In the genomic region with DNA sequence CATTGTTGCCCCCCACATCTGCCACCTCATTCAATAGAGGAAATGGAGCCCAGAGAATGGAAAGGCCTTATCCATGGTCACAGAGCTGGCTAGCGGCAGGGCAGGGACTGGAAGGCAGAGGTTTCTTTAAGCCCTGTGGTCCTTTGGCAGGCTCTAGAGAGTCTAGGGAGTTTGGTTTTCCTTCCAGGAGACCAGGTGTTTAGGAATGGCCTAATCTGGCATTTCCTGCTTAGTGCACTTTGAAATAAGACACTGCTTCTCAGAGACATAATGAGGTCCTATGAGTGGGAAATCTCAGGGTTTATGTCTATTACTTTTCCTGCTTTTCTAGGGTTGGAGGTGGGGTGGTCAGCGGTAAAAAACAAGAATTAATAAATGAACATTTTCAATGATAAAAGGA, we compare ENCODE assay signal across 22 cellular contexts. TPM values are rescaled to one million over a fixed set of nuclear protein-coding genes. Genes with fewer than 3 reads are reported as not detected.
DNase-seq lines count a peak whose midpoint lies in the region; ATAC-seq and TF ChIP-seq lines count a peak whose summit lies in the region.
"Had no signal": no experiment of that assay in that cellular context is flagged by ENCODE, and none has a peak within 500 bp of the region (broad histone marks: within the 10 kb centered on the region; RNA-seq: fewer than 3 reads in every experiment).

No MANE protein-coding gene starts in this region.

- peaks cover 20% of the 10 kb centered on the region for H3K9me1 ChIP-seq in IMR-90 (ENCODE audit: insufficient read depth, low read length)

- no peak overlapping the region for H2BK5ac ChIP-seq in IMR-90 (ENCODE audit: low read depth, low read length, poor library complexity, severe bottlenecking)

- peaks cover 36 to 58% of the 10 kb centered on the region in 2 experiments for H3K79me1 ChIP-seq in IMR-90 (ENCODE audit: low read depth in 1 of 2, low read length in 2 of 2)

- no peak overlapping the region for H3K56ac ChIP-seq in IMR-90 (ENCODE audit: extremely low read depth, insufficient read depth, low read length)

- no peak overlapping the region for H4K91ac ChIP-seq in IMR-90 (ENCODE audit: insufficient read depth, low read depth, low read length)

- H3K4me1 ChIP-seq in A673 (ENCODE audit: insufficient read depth, low read length, poor library complexity, severe bottlenecking) (peaks cover 27% of the 10 kb centered on the region), IMR-90 (ENCODE audit: control insufficient read depth, insufficient read depth, low read length) (peaks cover 24% of the 10 kb centered on the region), colonic mucosa (peaks cover 23% of the 10 kb centered on the region), muscle layer of colon (ENCODE audit: insufficient read depth, low read length) (peaks cover 51% of the 10 kb centered on the region)

- dilution Hi-C loops in IMR-90 (cut with HindIII; ENCODE audit: low sequenced_read_pairs, unreplicated experiment), result no loop called here

- POLR2A ChIA-PET in A673 (lab: Charles Lee; ENCODE audit: low non-redundant PET), result no interaction called here
- POLR2A ChIA-PET in IMR-90 (lab: Charles Lee; ENCODE audit: unreplicated experiment), result no interaction called here

- ATAC-seq in IMR-90 (ENCODE audit: low read depth) (no peak), HG03159 (IDR thresholded peaks at IDR 0.05; ENCODE audit: unreplicated experiment) (no peak), HG02852 (IDR thresholded peaks at IDR 0.05; ENCODE audit: unreplicated experiment) (no peak)
- ATAC-seq: right cardiac atrium; stimulated activated naive B cell treated with anti-CD40 and anti-IgM and Interleukin-4, amounts not matched to agents 10 μg/mL and 1 μg/mL and 100 μg/mL, for 72 hours had no signal

- H3K9me3 ChIP-seq in A673 (ENCODE audit: low read depth, low read length, poor library complexity, severe bottlenecking) (no peaks in the 10 kb centered on the region), IMR-90 (ENCODE audit: control insufficient read depth, insufficient read depth, low read length) (no peaks in the 10 kb centered on the region), colonic mucosa (no peaks in the 10 kb centered on the region), muscle layer of colon (ENCODE audit: low read length) (no peaks in the 10 kb centered on the region)
- H3K9me3 ChIP-seq: mucosa of descending colon had no signal

- peaks cover 43% of the 10 kb centered on the region for H4K20me1 ChIP-seq in IMR-90 (ENCODE audit: insufficient read depth, low read length)

- TF ChIP-seq CTCF in A673 (conservative IDR thresholded peaks at IDR 0.05; ENCODE audit: low read depth, low read length) (no peak), IMR-90 (conservative IDR thresholded peaks at IDR 0.05; ENCODE audit: low read depth, low read length) (no peak), colonic mucosa (IDR thresholded peaks at IDR 0.05) (no peak), GM20000 (IDR thresholded peaks at IDR 0.05; ENCODE audit: extremely low read depth, missing control alignments) (no peak)

- H2BK15ac ChIP-seq in IMR-90 (ENCODE audit: low read depth, low read length), result no peak overlapping the region

- peaks cover 12% of the 10 kb centered on the region for H3K36me3 ChIP-seq in A673 (ENCODE audit: insufficient read depth, low read length, poor library complexity, severe bottlenecking)
- H3K36me3 ChIP-seq in IMR-90 (ENCODE audit: control insufficient read depth, insufficient read depth, low read length), result peaks cover 31% of the 10 kb centered on the region
- no peaks in the 10 kb centered on the region for H3K36me3 ChIP-seq in colonic mucosa
- peaks cover 48% of the 10 kb centered on the region for H3K36me3 ChIP-seq in muscle layer of colon (ENCODE audit: insufficient read depth, low read length)

- H4K8ac ChIP-seq in IMR-90 (ENCODE audit: low read depth in 2 of 2, low read length in 2 of 2), result no peak overlapping the region

- in situ Hi-C loops in IMR-90 (cut with MboI; ENCODE audit: low sequenced_read_pairs), result no loop called here

- H3K14ac ChIP-seq in IMR-90 (replicated peaks; ENCODE audit: low read depth, low read length), result no peak overlapping the region

- no peak overlapping the region for H3K4me2 ChIP-seq in IMR-90 (ENCODE audit: low read depth, low read length)

- no peak overlapping the region for H2AFZ ChIP-seq in IMR-90 (replicated peaks; ENCODE audit: low read length, poor library complexity)

- DNase-seq in A673 (ENCODE audit: low spot score) (no peak), IMR-90 (no peak), colonic mucosa (no peak), DMS153 treated with DMSO at 0.1 percent for 48 hours (lab: John Stamatoyannopoulos, UW; ENCODE audit: unreplicated experiment) (no peak), GM20000 (ENCODE audit: low spot score) (no peak)
- DNase-seq: activated CD4-positive, alpha-beta memory T cell treated with anti-CD3 and anti-CD28 coated beads for 36 hours; activated naive CD4-positive, alpha-beta T cell treated with anti-CD3 and anti-CD28 coated beads for 36 hours; foreskin fibroblast; left colon; mucosa of descending colon; NCI-H1694; NCI-H226; right cardiac atrium; SHP77; stimulated activated naive B cell treated with anti-CD40 and anti-IgM and Interleukin-4, amounts not matched to agents 10 μg/mL and 1 μg/mL and 100 μg/mL, for 72 hours; T-helper 1 cell; trophoblast cell had no signal

- H2AK9ac ChIP-seq in IMR-90 (replicated peaks; ENCODE audit: low read depth, low read length, poor library complexity), result peak overlapping the region; percentile 23

- H3K18ac ChIP-seq in IMR-90 (ENCODE audit: low read depth, low read length), result no peak overlapping the region

- H3K9ac ChIP-seq in IMR-90 (ENCODE audit: low read depth, low read length) (no peak overlapping the region), colonic mucosa (ENCODE audit: low read depth in 2 of 2, low read length in 2 of 2) (peak overlapping the region in 1 of 2 donors; percentile 73), muscle layer of colon (ENCODE audit: low read length) (no peak overlapping the region)

- peak overlapping the region; percentile 13 for H3K27ac ChIP-seq in A673 (ENCODE audit: low read depth, low read length, poor library complexity, severe bottlenecking)
- no peak overlapping the region for H3K27ac ChIP-seq in IMR-90 (ENCODE audit: insufficient read depth, low read length)
- H3K27ac ChIP-seq in colonic mucosa, result peak overlapping the region; percentile 74
- peak overlapping the region; percentile 56 for H3K27ac ChIP-seq in muscle layer of colon (ENCODE audit: low read depth, low read length)

- intact Hi-C loops in A673 (cut with micrococcal nuclease; ENCODE audit: unreplicated experiment), result no loop called here
- intact Hi-C loops in IMR-90 (cut with micrococcal nuclease), result no loop called here
- intact Hi-C loops in colonic mucosa (cut with DNase I), result no loop called here

- no peak overlapping the region for H4K5ac ChIP-seq in IMR-90 (ENCODE audit: low read depth, low read length)

- H3K4me3 ChIP-seq in A673 (ENCODE audit: low read depth, low read length, poor library complexity, severe bottlenecking), result no peak overlapping the region
- H3K4me3 ChIP-seq in IMR-90 (ENCODE audit: insufficient read depth, low read depth, low read length), result no peak overlapping the region
- H3K4me3 ChIP-seq in colonic mucosa, result no peak overlapping the region
- H3K4me3 ChIP-seq in muscle layer of colon (ENCODE audit: low read depth in 1 of 2, low read length in 2 of 2), result no peak overlapping the region
- H3K4me3 ChIP-seq: mucosa of descending colon had no signal

- CTCF ChIA-PET in A673 (lab: Charles Lee) (no interaction called here), IMR-90 (lab: Yijun Ruan, JAX) (no interaction called here)

- no peak overlapping the region for H3K23ac ChIP-seq in IMR-90 (ENCODE audit: low read depth, low read length)

- TF ChIP-seq POLR2A in IMR-90 (IDR thresholded peaks at IDR 0.05; ENCODE audit: low read depth, low read length), result no peak

- TF ChIP-seq RAD21 in IMR-90 (IDR thresholded peaks at IDR 0.05; ENCODE audit: low read length), result no peak

- WGBS in IMR-90 (ENCODE audit: extremely low coverage in 2 of 2, insufficient read length in 1 of 2), 2 experiments, result no CpG with 5 or more reads among the region's 2 CpGs

- no peak overlapping the region for H2BK120ac ChIP-seq in IMR-90 (ENCODE audit: low read depth, low read length)

- no peak overlapping the region for H2BK20ac ChIP-seq in IMR-90 (ENCODE audit: low read depth, low read length)

- no peaks in the 10 kb centered on the region for H3K27me3 ChIP-seq in A673 (replicated peaks; ENCODE audit: insufficient read depth, low read depth, low read length, poor library complexity)
- no peaks in the 10 kb centered on the region for H3K27me3 ChIP-seq in IMR-90 (ENCODE audit: control insufficient read depth, insufficient read depth, low read length)
- H3K27me3 ChIP-seq in colonic mucosa, result no peaks in the 10 kb centered on the region
- no peaks in the 10 kb centered on the region for H3K27me3 ChIP-seq in muscle layer of colon (ENCODE audit: control insufficient read depth in 1 of 2, insufficient read depth in 2 of 2, low read length in 2 of 2)

- H3K4ac ChIP-seq in IMR-90 (ENCODE audit: low read depth, low read length), result no peak overlapping the region

- no peak overlapping the region for H2AK5ac ChIP-seq in IMR-90 (ENCODE audit: low read depth, low read length)

- BruUV-seq in A673 (replicated peaks; lab: Mats Ljungman, UMichigan) (no TSS peak), IMR-90 (replicated peaks; lab: Mats Ljungman, UMichigan) (no TSS peak)

RNA-seq across cellular contexts. Expression of gene MARVELD1, which starts 6.1 kb away (rescaled TPM):
- 26.6 and 30.1 TPM in 2 replicates for total RNA-seq in A673 (2021)
- 12.0 and 15.6 TPM in 2 replicates for total RNA-seq in IMR-90 (2012; rRNA removed)
- 61.1 and 68.1 TPM in 2 replicates for polyA plus RNA-seq in IMR-90 (2012; rRNA removed)
- polyA plus RNA-seq in IMR-90 (2012; cell fraction: cytosol; rRNA removed), result 58.1 and 69.3 TPM in 2 replicates
- polyA plus RNA-seq in IMR-90 (2012; cell fraction: nucleus; rRNA removed; ENCODE audit: low replicate concordance), result 57.1 and 59.0 TPM in 2 replicates
- total RNA-seq in colonic mucosa, result 10 to 100 TPM; 25.7 to 31.7 TPM

RNA-seq across cellular contexts. Expression of gene ZFYVE27, which starts 17.3 kb away (rescaled TPM):
- total RNA-seq in A673 (2021) (26.8 and 31.7 TPM in 2 replicates), IMR-90 (2012; rRNA removed) (12.8 and 13.1 TPM in 2 replicates), colonic mucosa (10 to 100 TPM; 45.9 to 47.9 TPM)
- 18.7 and 22.2 TPM in 2 replicates for polyA plus RNA-seq in IMR-90 (2012; rRNA removed)
- polyA plus RNA-seq in IMR-90 (2012; cell fraction: cytosol; rRNA removed), result 12.2 and 16.5 TPM in 2 replicates
- 83.7 and 91.3 TPM in 2 replicates for polyA plus RNA-seq in IMR-90 (2012; cell fraction: nucleus; rRNA removed; ENCODE audit: low replicate concordance)

RNA-seq across cellular contexts. Expression of gene AVPI1, which starts 32.6 kb away (rescaled TPM):
- total RNA-seq in A673 (2021) (2.4 and 2.6 TPM in 2 replicates), IMR-90 (2012; rRNA removed) (26.7 and 30.8 TPM in 2 replicates), colonic mucosa (10 to 100 TPM; 26.6 to 34.8 TPM)
- polyA plus RNA-seq in IMR-90 (2012; rRNA removed), result 29.8 and 33.6 TPM in 2 replicates
- polyA plus RNA-seq in IMR-90 (2012; cell fraction: cytosol; rRNA removed), result 26.3 and 37.5 TPM in 2 replicates
- 27.2 and 28.1 TPM in 2 replicates for polyA plus RNA-seq in IMR-90 (2012; cell fraction: nucleus; rRNA removed; ENCODE audit: low replicate concordance)

RNA-seq across cellular contexts. Expression of gene SFRP5, which starts 52.2 kb away (rescaled TPM):
- total RNA-seq in A673 (2021) (not detected in 2 replicates), IMR-90 (2012; rRNA removed) (not detected in 2 replicates), colonic mucosa (1 to 10 TPM in 1 of 2 donors, under 1 TPM in 1; 0.57 to 1.2 TPM)
- not detected in 2 replicates for polyA plus RNA-seq in IMR-90 (2012; rRNA removed)
- polyA plus RNA-seq in IMR-90 (2012; cell fraction: cytosol; rRNA removed), result not detected in 2 replicates
- polyA plus RNA-seq in IMR-90 (2012; cell fraction: nucleus; rRNA removed; ENCODE audit: low replicate concordance), result not detected in 2 replicates
- total RNA-seq: activated CD4-positive, alpha-beta memory T cell treated with anti-CD3 and anti-CD28 coated beads for 36 hours; activated naive CD4-positive, alpha-beta T cell treated with anti-CD3 and anti-CD28 coated beads for 36 hours; G401; osteoblast had no signal
